Comparison of ENCODE assay signal across 14 cellular contexts in the genomic region with DNA sequence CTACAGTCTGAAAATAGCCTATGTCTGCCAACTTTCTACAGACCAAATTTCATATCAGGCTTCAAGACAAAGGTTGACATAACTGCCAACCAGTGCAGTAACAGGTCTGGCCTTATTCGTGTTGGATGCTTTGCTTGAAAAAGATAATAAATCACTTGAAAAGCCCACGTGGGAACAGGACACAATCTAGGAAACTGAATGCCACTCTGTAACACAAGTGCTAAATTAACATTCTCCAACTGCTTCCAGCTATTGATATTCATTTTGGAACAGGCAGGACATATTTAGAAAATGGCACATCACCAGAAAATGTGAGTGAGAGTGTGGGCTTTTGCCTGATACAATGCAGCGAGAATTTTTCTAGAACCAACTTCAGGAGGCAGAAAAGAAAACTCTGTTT.
"Had no signal": no experiment of that assay in that cellular context is flagged by ENCODE, and none has a peak within 500 bp of the region (broad histone marks: within the 10 kb centered on the region; RNA-seq: fewer than 3 reads in every experiment).

No MANE protein-coding gene starts in this region.

- DNase-seq: activated CD4-positive, alpha-beta T cell treated with anti-CD3 and anti-CD28 coated beads, Interleukin-2, amount 50 U/mL, for 4 hours; activated CD4-positive, CD25-positive, alpha-beta regulatory T cell treated with anti-CD3 and anti-CD28 coated beads, Interleukin-2, amount 50 U/mL, for 72 hours; activated naive CD4-positive, alpha-beta T cell treated with anti-CD3 and anti-CD28 coated beads, Interleukin-2, amount 50 U/mL, for 16 hours; activated T-cell treated with anti-CD3 and anti-CD28 coated beads, Interleukin-2, amount 50 U/mL, for 1 hour; amniotic stem cell; body of pancreas; cerebellar nuclear complex; foreskin keratinocyte; head of caudate nucleus; islet precursor cell; mesendoderm; stimulated activated CD4-positive, alpha-beta T cell treated with anti-CD3 and anti-CD28 coated beads, Interleukin-4, amount 100 ng/mL, for 4 hours; stimulated activated naive CD8-positive, alpha-beta T cell treated with anti-CD3 and anti-CD28 coated beads, Interleukin-15, amount 100 ng/mL, for 72 hours had no signal

- H3K9me3 ChIP-seq: body of pancreas had no signal

- H3K27ac ChIP-seq: body of pancreas, foreskin keratinocyte had no signal

- H3K4me1 ChIP-seq: body of pancreas, foreskin keratinocyte had no signal

- ATAC-seq: body of pancreas; esophagus mucosa; foreskin keratinocyte; stimulated activated naive CD8-positive, alpha-beta T cell treated with anti-CD3 and anti-CD28 coated beads, Interleukin-15, amount 100 ng/mL, for 72 hours had no signal

- H3K27me3 ChIP-seq: body of pancreas, foreskin keratinocyte had no signal

- H3K4me3 ChIP-seq: body of pancreas had no signal
